In the genomic region with DNA sequence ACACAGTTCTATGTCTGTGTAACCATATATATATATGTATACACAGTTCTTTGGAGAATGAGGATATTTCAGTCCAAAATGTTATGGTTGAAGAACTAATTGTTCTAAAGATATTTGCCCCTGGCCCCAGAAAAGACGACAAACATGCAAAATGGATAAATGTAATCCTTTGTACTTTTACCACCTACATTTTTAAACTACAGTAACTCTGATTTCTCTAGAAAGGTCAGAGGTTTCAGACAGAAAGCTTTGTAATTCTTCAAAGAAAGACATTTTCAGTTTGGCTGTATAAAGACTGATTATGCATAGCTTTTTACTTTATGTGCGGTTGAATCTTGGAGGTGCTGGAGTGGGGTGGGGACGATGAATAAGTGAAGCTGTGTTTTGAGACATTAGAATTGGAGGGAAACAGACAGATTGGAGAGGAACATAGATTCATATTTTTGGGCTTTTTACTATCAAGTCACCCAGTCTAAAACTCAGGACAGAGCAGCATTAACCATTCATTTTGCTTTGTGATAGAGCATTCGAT, we compare ENCODE assay signal across 22 cellular contexts.
"Had no signal": no experiment of that assay in that cellular context is flagged by ENCODE, and none has a peak within 500 bp of the region (broad histone marks: within the 10 kb centered on the region; RNA-seq: fewer than 3 reads in every experiment).

No MANE protein-coding gene starts in this region.

- H3K4me3 Mint-ChIP-seq: endodermal cell; memory B cell; natural killer cell treated with Interleukin-12 subunit alpha and Interleukin-12 subunit beta and Interleukin-15 and Interleukin-18, amount 100 ng/mL, for 72 hours; neural progenitor cell had no signal

- ATAC-seq: foreskin keratinocyte; left cardiac atrium; lower lobe of right lung; natural killer cell treated with Interleukin-12 subunit alpha and Interleukin-12 subunit beta and Interleukin-15 and Interleukin-18, amount 100 ng/mL, for 72 hours; upper lobe of right lung had no signal

- H3K27ac Mint-ChIP-seq: endodermal cell; memory B cell; natural killer cell treated with Interleukin-12 subunit alpha and Interleukin-12 subunit beta and Interleukin-15 and Interleukin-18, amount 100 ng/mL, for 72 hours; neural progenitor cell had no signal

- DNase-seq: dermis blood vessel endothelial cell; effector CD4-positive, alpha-beta T cell; endodermal cell; erythroblast; foreskin keratinocyte; head of caudate nucleus; kidney; left cardiac atrium; left ventricle myocardium inferior; lower lobe of right lung; midbrain; nucleus accumbens; ovary; sigmoid colon; stimulated activated CD4-positive, alpha-beta T cell treated with anti-CD3 and anti-CD28 coated beads, Interleukin-2, amount 100 ng/mL, for 24 hours; stimulated activated CD4-positive, alpha-beta T cell treated with anti-CD3 and anti-CD28 coated beads, Interleukin-4, amount 100 ng/mL, for 4 hours; stimulated activated naive CD4-positive, alpha-beta T cell; tibial artery; upper lobe of right lung had no signal

- H3K4me1 Mint-ChIP-seq: endodermal cell, memory B cell, neural progenitor cell had no signal

- H3K9me3 Mint-ChIP-seq: endodermal cell; memory B cell; natural killer cell treated with Interleukin-12 subunit alpha and Interleukin-12 subunit beta and Interleukin-15 and Interleukin-18, amount 100 ng/mL, for 72 hours; neural progenitor cell had no signal

- H3K36me3 Mint-ChIP-seq: memory B cell; natural killer cell treated with Interleukin-12 subunit alpha and Interleukin-12 subunit beta and Interleukin-15 and Interleukin-18, amount 100 ng/mL, for 72 hours had no signal
